In genomic region chr9:127541176-127541575, GRCh38 we compare ENCODE assay signal across 1 cellular context.
TF ChIP-seq lines count a peak whose summit lies in the region.

No MANE protein-coding gene starts in this region.

TF ChIP-seq in IMR-90, 13 proteins besides CTCF, POLR2A, EP300 and RAD21 (continued from another document):
- TF ChIP-seq SMC3 (IDR thresholded peaks at IDR 0.05; ENCODE audit: low read depth, low read length) (no peak), MAFK (IDR thresholded peaks at IDR 0.05; ENCODE audit: low read depth, low read length) (no peak), MXI1 (IDR thresholded peaks at IDR 0.05; ENCODE audit: borderline replicate concordance, low read depth, low read length) (no peak), FOS (IDR thresholded peaks at IDR 0.05; ENCODE audit: low read depth, low read length) (no peak), RCOR1 (IDR thresholded peaks at IDR 0.05; ENCODE audit: insufficient replicate concordance, low read length) (no peak), RFX5 (IDR thresholded peaks at IDR 0.05; ENCODE audit: low read depth, low read length) (no peak), BHLHE40 (IDR thresholded peaks at IDR 0.05; ENCODE audit: low read depth, low read length) (no peak), NFE2L2 (IDR thresholded peaks at IDR 0.05; ENCODE audit: low read depth, low read length) (no peak), ELK1 (IDR thresholded peaks at IDR 0.05; ENCODE audit: borderline replicate concordance, low read depth, low read length) (no peak), CHD1 (IDR thresholded peaks at IDR 0.05; ENCODE audit: low read depth, low read length) (no peak), MAZ (IDR thresholded peaks at IDR 0.05; ENCODE audit: borderline replicate concordance, low read depth, low read length) (no peak)
TF ChIP-seq in IMR-90: peak in this region for 0.
